In genomic region chr7:26200113-26200443, GRCh38 we compare ENCODE assay signal across 8 cellular contexts. TPM values are rescaled to one million over a fixed set of nuclear protein-coding genes. Genes with fewer than 3 reads are reported as not detected.
DNase-seq lines count a peak whose midpoint lies in the region; ATAC-seq and TF ChIP-seq lines count a peak whose summit lies in the region.

No MANE protein-coding gene starts in this region.

- 0% methylated on average over 27 to 28 of the region's 28 CpGs for WGBS in testis, 2 donors

- DNase-seq in GM03348 (ENCODE audit: low spot score) (peak; percentile 65), RPMI8226 (peak; percentile 77), activated gamma-delta T cell (lab: John Stamatoyannopoulos, UW) (peak; percentile 36), foreskin keratinocyte (peak in 1 of 2 donors; percentile 52), omental fat pad (ENCODE audit: low spot score) (peak; percentile 52), testis (peak; percentile 75)

- H3K27me3 ChIP-seq in foreskin keratinocyte = no peaks in the 10 kb centered on the region
- no peaks in the 10 kb centered on the region for H3K27me3 ChIP-seq in testis

- no peak for TF ChIP-seq POLR2A in testis (IDR thresholded peaks at IDR 0.05)

- H3K9me3 ChIP-seq in testis = no peaks in the 10 kb centered on the region

- H3K27ac ChIP-seq in foreskin keratinocyte = peak overlapping the region; percentile 96
- H3K27ac ChIP-seq in testis = peak overlapping the region; percentile 100

- H3K36me3 ChIP-seq in testis (ENCODE audit: low read depth, missing control alignments) = no peaks in the 10 kb centered on the region

- peaks cover 20% of the 10 kb centered on the region for H3K4me1 ChIP-seq in foreskin keratinocyte
- peaks cover 15% of the 10 kb centered on the region for H3K4me1 ChIP-seq in testis

- ATAC-seq in HG03521 (IDR thresholded peaks at IDR 0.05; ENCODE audit: unreplicated experiment) = peak; percentile 9
- ATAC-seq in foreskin keratinocyte = peak; percentile 18
- peak; percentile 2 for ATAC-seq in omental fat pad (ENCODE audit: low FRiP score)
- no peak for ATAC-seq in GM18861 (IDR thresholded peaks at IDR 0.05; ENCODE audit: unreplicated experiment)

- no peak for TF ChIP-seq CTCF in foreskin keratinocyte (conservative IDR thresholded peaks at IDR 0.05)
- TF ChIP-seq CTCF in omental fat pad (IDR thresholded peaks at IDR 0.05) = no peak
- TF ChIP-seq CTCF in testis (IDR thresholded peaks at IDR 0.05) = no peak

- intact Hi-C loops in testis (cut with DNase I; ENCODE audit: low total_unique reads) = no loop called here

- H3K4me3 ChIP-seq in testis = peak overlapping the region; percentile 97 to 99

RNA-seq across cellular contexts. Expression of gene HNRNPA2B1, which starts 0.5 kb away (rescaled TPM):
- total RNA-seq in foreskin keratinocyte (487 and 722 TPM in 2 replicates), omental fat pad (100 to 1,000 TPM; 206 to 296 (median 285) TPM), testis (100 to 1,000 TPM; 343 to 372 TPM)
- polyA plus RNA-seq in foreskin keratinocyte (784 and 981 TPM in 2 replicates), testis (ENCODE audit: insufficient read depth, low read depth, low replicate concordance) (659 TPM)

RNA-seq across cellular contexts. Expression of gene CBX3, which starts 1.5 kb away (rescaled TPM):
- 180 and 185 TPM in 2 replicates for total RNA-seq in foreskin keratinocyte
- polyA plus RNA-seq in foreskin keratinocyte = 138 and 166 TPM in 2 replicates
- 100 to 1,000 TPM in 1 of 4 donors, 10 to 100 TPM in 3; 60.1 to 111 (median 87.4) TPM for total RNA-seq in omental fat pad
- total RNA-seq in testis = 100 to 1,000 TPM in 1 of 2 donors, 10 to 100 TPM in 1; 95.7 to 116 TPM
- 137 TPM for polyA plus RNA-seq in testis (ENCODE audit: insufficient read depth, low read depth, low replicate concordance)

RNA-seq across cellular contexts. Expression of gene NFE2L3, which starts 48.1 kb away (rescaled TPM):
- total RNA-seq in foreskin keratinocyte (22.1 and 28.6 TPM in 2 replicates), omental fat pad (10 to 100 TPM in 1 of 4 donors, 1 to 10 TPM in 3; 3.9 to 12.1 (median 5.3) TPM), testis (1 to 10 TPM; 3.3 to 4.2 TPM)
- polyA plus RNA-seq in foreskin keratinocyte (15.3 and 16.5 TPM in 2 replicates), testis (ENCODE audit: insufficient read depth, low read depth, low replicate concordance) (4.2 TPM)
